ENCODE assay signal across 8 cellular contexts in genomic region chr5:181207214-181207959, GRCh38.
A peak's percentile ranks its signal among the peaks of the same experiment; 100 is the strongest.
DNase-seq lines count a peak whose midpoint lies in the region; TF ChIP-seq lines count a peak whose summit lies in the region.

No MANE protein-coding gene starts in this region.

- peak overlapping the region in 10 of 11 experiments; percentile 50 to 71 (median 62); a peak in 21 of 22 replicates for H3K27ac ChIP-seq in BLaER1 treated with 17β-estradiol and CSF1 and Interleukin-3, amounts not matched to agents 10 nM and 100 nM
- peak overlapping the region; percentile 88 for H3K27ac ChIP-seq in SK-N-MC
- peak overlapping the region; percentile 68 for H3K27ac ChIP-seq in brain microvascular endothelial cell

- POLR2A ChIA-PET in HEK293T (lab: Yijun Ruan, JAX), result interaction anchor here (0.8 to 7.6 kb wide), 12 partner anchors 9 to 54 kb away, joined by 4 to 164 read pairs (median 8); partner anchors contain the start of genes RACK1 and TRIM52

- CTCF ChIA-PET in HEK293T (lab: Yijun Ruan, JAX), result interaction anchor here (0.8 to 2.1 kb wide), 9 partner anchors 9 to 39 kb away, joined by 3 to 11 read pairs (median 5); no protein-coding TSS in a partner anchor

- H3K4me3 ChIP-seq in BLaER1 treated with 17β-estradiol and CSF1 and Interleukin-3, amounts not matched to agents 10 nM and 100 nM, result peak overlapping the region; percentile 61 to 75 (median 71)
- H3K4me3 ChIP-seq in SK-N-MC, result peak overlapping the region; percentile 93
- peak overlapping the region; percentile 69 for H3K4me3 ChIP-seq in brain microvascular endothelial cell (ENCODE audit: low read depth, low read length)

- peak overlapping the region; percentile 61 to 81 (median 76) for H3K9ac ChIP-seq in BLaER1 treated with 17β-estradiol and CSF1 and Interleukin-3, amounts not matched to agents 10 nM and 100 nM
- peak overlapping the region; percentile 71 for H3K9ac ChIP-seq in SK-N-MC (ENCODE audit: insufficient read length)

- peaks cover 0 to 30% (median 17%) of the 10 kb centered on the region in 11 experiments; a peak in 14 of 22 replicates for H4K20me1 ChIP-seq in BLaER1 treated with 17β-estradiol and CSF1 and Interleukin-3, amounts not matched to agents 10 nM and 100 nM

- H3K27me3 ChIP-seq in BLaER1 treated with 17β-estradiol and CSF1 and Interleukin-3, amounts not matched to agents 10 nM and 100 nM, result peaks cover 40 to 64% (median 55%) of the 10 kb centered on the region in 11 experiments
- no peaks in the 10 kb centered on the region for H3K27me3 ChIP-seq in brain microvascular endothelial cell (replicated peaks)

- no peaks in the 10 kb centered on the region for H3K36me3 ChIP-seq in BLaER1 treated with 17β-estradiol and CSF1 and Interleukin-3, amounts not matched to agents 10 nM and 100 nM
- no peaks in the 10 kb centered on the region for H3K36me3 ChIP-seq in SK-N-MC (ENCODE audit: insufficient read depth, low read length)
- no peaks in the 10 kb centered on the region for H3K36me3 ChIP-seq in brain microvascular endothelial cell (replicated peaks)

- in situ Hi-C loops in brain microvascular endothelial cell (cut with HindIII; ENCODE audit: low pct_ligation_motif_present, low sequenced_read_pairs), result no loop called here

- DNase-seq in HEK293T (ENCODE audit: extremely low spot score), result peak; percentile 67
- peak; percentile 86 for DNase-seq in SK-N-MC (ENCODE audit: low read depth, low spot score)
- peak; percentile 95 for DNase-seq in brain microvascular endothelial cell
- DNase-seq in kidney tubule cell (ENCODE audit: low spot score), result peak; percentile 94
- DNase-seq in stimulated activated CD4-positive, alpha-beta T cell treated with anti-CD3 and anti-CD28 coated beads, Interleukin-1b, Interleukin-23, amount 100 ng/mL, for 4 hours (ENCODE audit: low read depth in 2 of 2), result peak; percentile 88 to 91
- DNase-seq in DMS79 treated with DMSO at 0.1 percent for 48 hours (lab: John Stamatoyannopoulos, UW), result no peak
- DNase-seq in NCI-H524 (lab: John Stamatoyannopoulos, UW), result no peak

- H3K4me1 ChIP-seq in BLaER1 treated with 17β-estradiol and CSF1 and Interleukin-3, amounts not matched to agents 10 nM and 100 nM, result peaks cover 13 to 47% (median 42%) of the 10 kb centered on the region in 10 experiments

- no peaks in the 10 kb centered on the region for H3K9me3 ChIP-seq in BLaER1 treated with 17β-estradiol and CSF1 and Interleukin-3, amounts not matched to agents 10 nM and 100 nM (replicated peaks in 1 of 11)
- H3K9me3 ChIP-seq in SK-N-MC (ENCODE audit: low read depth, low read length), result no peaks in the 10 kb centered on the region

- H3K4me2 ChIP-seq in BLaER1 treated with 17β-estradiol and CSF1 and Interleukin-3, amounts not matched to agents 10 nM and 100 nM, result peak overlapping the region; percentile 95 to 100 (median 99)

- TF ChIP-seq CTCF in brain microvascular endothelial cell (IDR thresholded peaks at IDR 0.05; ENCODE audit: low read depth, low read length, missing control alignments), result no peak

TF ChIP-seq in HEK293T, 16 proteins besides CTCF, POLR2A, EP300 and RAD21:
- TF ChIP-seq SUZ12 (IDR thresholded peaks at IDR 0.05) (no peak), SP1 (IDR thresholded peaks at IDR 0.05) (no peak), ARNT (IDR thresholded peaks at IDR 0.05) (no peak), HDGF (IDR thresholded peaks at IDR 0.05; ENCODE audit: borderline replicate concordance) (no peak), NFRKB (IDR thresholded peaks at IDR 0.05) (no peak), TARDBP (IDR thresholded peaks at IDR 0.05) (no peak)

Comparison
In these comparisons a context has a peak if more than half of its experiments do, and no peak if none do; other contexts are left out.
1. DNase-seq: peak in HEK293T (single experiment), SK-N-MC (single experiment), brain microvascular endothelial cell (single experiment), kidney tubule cell (single experiment) and stimulated activated CD4-positive, alpha-beta T cell treated with anti-CD3 and anti-CD28 coated beads, Interleukin-1b, Interleukin-23, amount 100 ng/mL, for 4 hours (2 of 2); none in DMS79 treated with DMSO at 0.1 percent for 48 hours (single experiment) and NCI-H524 (0 of 2).
2. Peak in every context shown above with its lines, with median percentiles within 50 percentile points of each other: H3K27ac ChIP-seq and H3K4me3 ChIP-seq.